ENCODE assay signal across 1 cellular context in genomic region chr17:82534401-82534812, GRCh38.
TF ChIP-seq lines count a peak whose summit lies in the region.

No MANE protein-coding gene starts in this region.

TF ChIP-seq in HCT116, 20 proteins besides CTCF, POLR2A, EP300 and RAD21:
- no peak for TF ChIP-seq SIN3A (IDR thresholded peaks at IDR 0.05; ENCODE audit: low read depth)
- TF ChIP-seq REST (IDR thresholded peaks at IDR 0.05; ENCODE audit: low read depth), result no peak
- TF ChIP-seq TCF7L2 (IDR thresholded peaks at IDR 0.05; ENCODE audit: borderline replicate concordance, extremely low read depth, insufficient read depth, insufficient read length), result no peak
- TF ChIP-seq EGR1 (IDR thresholded peaks at IDR 0.05; ENCODE audit: low read depth), result no peak
- TF ChIP-seq JUND (IDR thresholded peaks at IDR 0.05), result no peak
- TF ChIP-seq SP1 (IDR thresholded peaks at IDR 0.05; ENCODE audit: low read depth), result no peak
- no peak for TF ChIP-seq POLR2AphosphoS5 (IDR thresholded peaks at IDR 0.05; ENCODE audit: low read depth, low read length)
- no peak for TF ChIP-seq CBX3 (IDR thresholded peaks at IDR 0.05; ENCODE audit: low read depth)
- no peak for TF ChIP-seq CEBPB (IDR thresholded peaks at IDR 0.05; ENCODE audit: low read depth)
- TF ChIP-seq, protein P1, sequence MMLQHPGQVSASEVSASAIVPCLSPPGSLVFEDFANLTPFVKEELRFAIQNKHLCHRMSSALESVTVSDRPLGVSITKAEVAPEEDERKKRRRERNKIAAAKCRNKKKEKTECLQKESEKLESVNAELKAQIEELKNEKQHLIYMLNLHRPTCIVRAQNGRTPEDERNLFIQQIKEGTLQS (IDR thresholded peaks at IDR 0.05), result no peak
- no peak for TF ChIP-seq YY1 (IDR thresholded peaks at IDR 0.05; ENCODE audit: extremely low read depth, insufficient replicate concordance, low read depth, low read length)
- TF ChIP-seq ZFX (IDR thresholded peaks at IDR 0.05), result no peak
- TF ChIP-seq SRF (IDR thresholded peaks at IDR 0.05; ENCODE audit: low read depth), result no peak
- TF ChIP-seq EZH2phosphoT487 (IDR thresholded peaks at IDR 0.05; ENCODE audit: borderline replicate concordance), result no peak
- TF ChIP-seq ELF1 (IDR thresholded peaks at IDR 0.05; ENCODE audit: borderline replicate concordance, low read depth), result no peak
- no peak for TF ChIP-seq EZH2 (IDR thresholded peaks at IDR 0.05)
- TF ChIP-seq ZNF274 (IDR thresholded peaks at IDR 0.05; ENCODE audit: low read depth, low read length), result no peak
- TF ChIP-seq, protein P2, sequence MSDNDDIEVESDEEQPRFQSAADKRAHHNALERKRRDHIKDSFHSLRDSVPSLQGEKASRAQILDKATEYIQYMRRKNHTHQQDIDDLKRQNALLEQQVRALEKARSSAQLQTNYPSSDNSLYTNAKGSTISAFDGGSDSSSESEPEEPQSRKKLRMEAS (IDR thresholded peaks at IDR 0.05), result no peak
